14 cellular contexts compared by ENCODE assay signal in genomic region chr5:171363846-171364245, GRCh38. TPM values are rescaled to one million over a fixed set of nuclear protein-coding genes. Genes with fewer than 3 reads are reported as not detected.
DNase-seq lines count a peak whose midpoint lies in the region; ATAC-seq lines count a peak whose summit lies in the region.
"Had no signal": no experiment of that assay in that cellular context is flagged by ENCODE, and none has a peak within 500 bp of the region (broad histone marks: within the 10 kb centered on the region; RNA-seq: fewer than 3 reads in every experiment).

No MANE protein-coding gene starts in this region.

- CTCF ChIA-PET in naive thymus-derived CD4-positive, alpha-beta T cell (lab: Charles Lee): no interaction called here

- no peaks in the 10 kb centered on the region for H3K27me3 ChIP-seq in naive thymus-derived CD4-positive, alpha-beta T cell (ENCODE audit: control insufficient read depth in 2 of 2, insufficient read depth in 2 of 2, low read length in 2 of 2)
- H3K27me3 ChIP-seq: Peyer's patch had no signal

- H3K27me3 Mint-ChIP-seq in naive thymus-derived CD4-positive, alpha-beta T cell: peaks cover 4 to 23% (median 17%) of the 10 kb centered on the region in 5 donors

- no peaks in the 10 kb centered on the region for H3K4me1 ChIP-seq in naive thymus-derived CD4-positive, alpha-beta T cell (ENCODE audit: control insufficient read depth in 2 of 2, insufficient read depth in 2 of 2, low read length in 2 of 2)
- H3K4me1 ChIP-seq: Peyer's patch had no signal

- no peaks in the 10 kb centered on the region for H3K36me3 ChIP-seq in naive thymus-derived CD4-positive, alpha-beta T cell (ENCODE audit: control insufficient read depth in 2 of 3, insufficient read depth in 3 of 3, low read length in 3 of 3)
- H3K36me3 ChIP-seq: Peyer's patch had no signal

- no peaks in the 10 kb centered on the region for H3K9me3 Mint-ChIP-seq in naive thymus-derived CD4-positive, alpha-beta T cell
- H3K9me3 Mint-ChIP-seq: dendritic cell treated with granulocyte-macrophage colony-stimulating factor and Interleukin-4, amounts not matched to agents 40 ng/mL and 50 ng/mL, for 4 days; naive thymus-derived CD8-positive, alpha-beta T cell had no signal

- intact Hi-C loops in naive thymus-derived CD4-positive, alpha-beta T cell (cut with micrococcal nuclease): no loop called here

- no peak overlapping the region for H3K4me3 Mint-ChIP-seq in naive thymus-derived CD4-positive, alpha-beta T cell
- H3K4me3 Mint-ChIP-seq: activated CD8-positive, alpha-beta memory T cell treated with anti-CD3 and anti-CD28 coated beads, Interleukin-2, amount 10 ng/mL, durations not matched to agents 7 days and 5 days; dendritic cell treated with granulocyte-macrophage colony-stimulating factor and Interleukin-4, amounts not matched to agents 40 ng/mL and 50 ng/mL, for 4 days; naive thymus-derived CD8-positive, alpha-beta T cell had no signal

- H3K4me1 Mint-ChIP-seq in naive thymus-derived CD4-positive, alpha-beta T cell: no peaks in the 10 kb centered on the region

- H3K9me3 ChIP-seq in naive thymus-derived CD4-positive, alpha-beta T cell (ENCODE audit: control insufficient read depth in 2 of 3, low read length in 3 of 3): no peaks in the 10 kb centered on the region
- H3K9me3 ChIP-seq: Peyer's patch had no signal

- no peak overlapping the region for H3K27ac Mint-ChIP-seq in naive thymus-derived CD4-positive, alpha-beta T cell
- H3K27ac Mint-ChIP-seq: activated CD8-positive, alpha-beta memory T cell treated with anti-CD3 and anti-CD28 coated beads, Interleukin-2, amount 10 ng/mL, durations not matched to agents 7 days and 5 days; dendritic cell treated with granulocyte-macrophage colony-stimulating factor and Interleukin-4, amounts not matched to agents 40 ng/mL and 50 ng/mL, for 4 days had no signal

- ATAC-seq in GM18498 (IDR thresholded peaks at IDR 0.05; ENCODE audit: unreplicated experiment) (peak; percentile 82), GM21367 (IDR thresholded peaks at IDR 0.05; ENCODE audit: unreplicated experiment) (peak; percentile 50), HG03159 (IDR thresholded peaks at IDR 0.05; ENCODE audit: unreplicated experiment) (peak; percentile 72), GM21528 (IDR thresholded peaks at IDR 0.05; ENCODE audit: low FRiP score, unreplicated experiment) (no peak)
- no peak for ATAC-seq in naive thymus-derived CD4-positive, alpha-beta T cell
- ATAC-seq: activated CD8-positive, alpha-beta memory T cell treated with anti-CD3 and anti-CD28 coated beads, Interleukin-2, amount 10 ng/mL, durations not matched to agents 7 days and 5 days; naive thymus-derived CD8-positive, alpha-beta T cell had no signal

- POLR2A ChIA-PET in naive thymus-derived CD4-positive, alpha-beta T cell (lab: Charles Lee): no interaction called here

- DNase-seq in OCI-M1 (lab: John Stamatoyannopoulos, UW) (peak; percentile 84), DMS 273 (lab: John Stamatoyannopoulos, UW; ENCODE audit: unreplicated experiment) (no peak)
- DNase-seq in naive thymus-derived CD4-positive, alpha-beta T cell: no peak
- no peak for DNase-seq in stimulated activated CD4-positive, alpha-beta T cell treated with anti-CD3 and anti-CD28 coated beads, Interleukin-2, amount 100 ng/mL, for 24 hours
- DNase-seq: activated CD8-positive, alpha-beta memory T cell treated with anti-CD3 and anti-CD28 coated beads, Interleukin-2, amount 10 ng/mL, durations not matched to agents 7 days and 5 days; EL; islet precursor cell; naive thymus-derived CD8-positive, alpha-beta T cell had no signal

- H3K36me3 Mint-ChIP-seq in naive thymus-derived CD4-positive, alpha-beta T cell: no peaks in the 10 kb centered on the region
- H3K36me3 Mint-ChIP-seq: activated CD8-positive, alpha-beta memory T cell treated with anti-CD3 and anti-CD28 coated beads, Interleukin-2, amount 10 ng/mL, durations not matched to agents 7 days and 5 days; naive thymus-derived CD8-positive, alpha-beta T cell had no signal

- no peak overlapping the region for H3K4me3 ChIP-seq in naive thymus-derived CD4-positive, alpha-beta T cell (ENCODE audit: low read length)
- H3K4me3 ChIP-seq: Peyer's patch had no signal

- H3K27ac ChIP-seq in naive thymus-derived CD4-positive, alpha-beta T cell (ENCODE audit: low read depth, low read length): no peak overlapping the region
- H3K27ac ChIP-seq: Peyer's patch had no signal

RNA-seq across cellular contexts. Expression of gene NPM1, which starts 23.8 kb away (rescaled TPM):
- 1,000 to 10,000 TPM in 4 of 5 experiments, 100 to 1,000 TPM in 1; 807 to 1,238 (median 1,192) TPM for total RNA-seq in naive thymus-derived CD4-positive, alpha-beta T cell
- polyA plus RNA-seq in naive thymus-derived CD4-positive, alpha-beta T cell: 100 to 1,000 TPM; 753 to 928 TPM

RNA-seq across cellular contexts. Expression of gene TLX3, which starts 54.8 kb away (rescaled TPM):
- total RNA-seq in naive thymus-derived CD4-positive, alpha-beta T cell: not detected
- not detected for polyA plus RNA-seq in naive thymus-derived CD4-positive, alpha-beta T cell
- total RNA-seq: activated CD8-positive, alpha-beta memory T cell treated with anti-CD3 and anti-CD28 coated beads, Interleukin-2, amount 10 ng/mL, durations not matched to agents 7 days and 5 days; naive thymus-derived CD8-positive, alpha-beta T cell; Peyer's patch had no signal
- polyA plus RNA-seq: naive thymus-derived CD8-positive, alpha-beta T cell had no signal

RNA-seq across cellular contexts. Expression of gene FGF18, which starts 55.6 kb away (rescaled TPM):
- under 1 TPM in 2 of 5 experiments, not detected in 3; 0.24 to 0.44 TPM for total RNA-seq in naive thymus-derived CD4-positive, alpha-beta T cell
- polyA plus RNA-seq in naive thymus-derived CD4-positive, alpha-beta T cell: not detected
- total RNA-seq: activated CD8-positive, alpha-beta memory T cell treated with anti-CD3 and anti-CD28 coated beads, Interleukin-2, amount 10 ng/mL, durations not matched to agents 7 days and 5 days had no signal
- polyA plus RNA-seq: naive thymus-derived CD8-positive, alpha-beta T cell had no signal

Comparison
In these comparisons a context has a peak if more than half of its experiments do, and no peak if none do; other contexts are left out.
1. ATAC-seq: peak in GM18498 (single experiment), GM21367 (single experiment) and HG03159 (single experiment); none in GM21528 (single experiment) and naive thymus-derived CD4-positive, alpha-beta T cell (single experiment).